In the genomic region with DNA sequence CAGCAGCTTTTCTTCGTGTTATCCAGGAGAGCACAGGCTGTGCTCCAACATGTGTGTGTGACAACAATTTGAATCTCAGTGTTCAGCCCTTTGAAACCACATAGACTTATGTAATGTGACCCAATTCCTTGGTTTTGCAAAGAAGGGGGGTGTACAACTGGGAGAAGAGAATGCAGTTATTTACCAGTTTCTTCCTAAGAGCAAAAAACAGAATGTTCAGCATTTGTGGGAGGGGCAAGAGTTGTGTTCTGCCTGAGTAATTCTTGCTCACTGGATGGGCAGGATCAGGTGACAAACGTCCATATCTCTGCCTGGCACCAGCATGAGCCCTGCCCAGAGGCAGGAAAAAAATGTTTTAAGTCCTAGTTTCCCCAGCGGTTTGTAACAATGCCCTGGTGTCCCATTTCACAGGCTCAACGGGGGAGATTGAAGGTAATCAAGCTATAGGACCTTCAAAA, we compare ENCODE assay signal across 8 cellular contexts.
DNase-seq lines count a peak whose midpoint lies in the region; ATAC-seq and TF ChIP-seq lines count a peak whose summit lies in the region.

No MANE protein-coding gene starts in this region.

- peaks cover 44% of the 10 kb centered on the region for H3K4me1 Mint-ChIP-seq in nephron progenitor cell

- ATAC-seq in body of pancreas = peak; percentile 96
- ATAC-seq in HG02678 (IDR thresholded peaks at IDR 0.05; ENCODE audit: unreplicated experiment) = no peak
- ATAC-seq in HG02763 (IDR thresholded peaks at IDR 0.05; ENCODE audit: unreplicated experiment) = no peak

- peaks cover 13% of the 10 kb centered on the region for H3K4me1 ChIP-seq in body of pancreas

- TF ChIP-seq EP300 in Ishikawa (IDR thresholded peaks at IDR 0.05; ENCODE audit: borderline replicate concordance) = peak; percentile 40; the same call in 1 of the 2 replicates

- TF ChIP-seq CTCF in body of pancreas (IDR thresholded peaks at IDR 0.05) = no peak
- no peak for TF ChIP-seq CTCF in nephron progenitor cell (IDR thresholded peaks at IDR 0.05)

- H3K9me3 ChIP-seq in body of pancreas = no peaks in the 10 kb centered on the region

- no peak overlapping the region for H3K4me3 ChIP-seq in body of pancreas

- WGBS in body of pancreas, 2 donors = 7 to 8% methylated on average over 2 to 4 of the region's 4 CpGs

- no peak overlapping the region for H3K27ac Mint-ChIP-seq in nephron progenitor cell

- TF ChIP-seq POLR2A in body of pancreas (IDR thresholded peaks at IDR 0.05) = no peak

- no peaks in the 10 kb centered on the region for H3K27me3 ChIP-seq in body of pancreas

- no peaks in the 10 kb centered on the region for H3K36me3 Mint-ChIP-seq in nephron progenitor cell (ENCODE audit: low read depth)

- H3K9me3 Mint-ChIP-seq in nephron progenitor cell = peaks cover 55% of the 10 kb centered on the region

- peaks cover 2% of the 10 kb centered on the region for H3K27me3 Mint-ChIP-seq in nephron progenitor cell (ENCODE audit: low read depth, poor library complexity)

- H3K27ac ChIP-seq in body of pancreas (peak overlapping the region in 3 of 4 donors; percentile 24 to 68 (median 66)), temporal lobe (ENCODE audit: low read depth, low read length) (peak overlapping the region; percentile 72)

- TF ChIP-seq RAD21 in Ishikawa (IDR thresholded peaks at IDR 0.05; ENCODE audit: low read depth) = no peak

- no peaks in the 10 kb centered on the region for H3K36me3 ChIP-seq in body of pancreas (replicated peaks in 1 of 2; ENCODE audit: insufficient read depth in 1 of 2, low read depth in 2 of 2)

- intact Hi-C loops in body of pancreas (cut with DNase I) = no loop called here

- no peak overlapping the region for H3K4me3 Mint-ChIP-seq in nephron progenitor cell

- DNase-seq in body of pancreas = peak; percentile 46 to 76 (median 70)
- DNase-seq in islet precursor cell = peak; percentile 46
- no peak for DNase-seq in nephron progenitor cell
- no peak for DNase-seq in OCI-M2 (lab: John Stamatoyannopoulos, UW; ENCODE audit: unreplicated experiment)

TF ChIP-seq in Ishikawa, 13 proteins besides CTCF, POLR2A, EP300 and RAD21:
- TF ChIP-seq TEAD4 (IDR thresholded peaks at IDR 0.05) (no peak; the same call in 1 of the 2 replicates), ZBTB7A (IDR thresholded peaks at IDR 0.05; ENCODE audit: low read depth) (no peak), YY1 (IDR thresholded peaks at IDR 0.05; ENCODE audit: low read depth) (no peak), CREB1 (IDR thresholded peaks at IDR 0.05; ENCODE audit: low read depth) (no peak), TAF1 (IDR thresholded peaks at IDR 0.05; ENCODE audit: low read depth) (no peak), TCF12 (IDR thresholded peaks at IDR 0.05; ENCODE audit: low read depth) (no peak), EGR1 (IDR thresholded peaks at IDR 0.05) (no peak), FOXM1 (IDR thresholded peaks at IDR 0.05; ENCODE audit: borderline replicate concordance, low read depth) (no peak), NFIC (IDR thresholded peaks at IDR 0.05) (peak; percentile 24; the same call in 1 of the 2 replicates), CEBPB (IDR thresholded peaks at IDR 0.05) (0 out of 2 replicates have a peak, but pooled peaks have one; percentile 8)
- TF ChIP-seq, protein P1, sequence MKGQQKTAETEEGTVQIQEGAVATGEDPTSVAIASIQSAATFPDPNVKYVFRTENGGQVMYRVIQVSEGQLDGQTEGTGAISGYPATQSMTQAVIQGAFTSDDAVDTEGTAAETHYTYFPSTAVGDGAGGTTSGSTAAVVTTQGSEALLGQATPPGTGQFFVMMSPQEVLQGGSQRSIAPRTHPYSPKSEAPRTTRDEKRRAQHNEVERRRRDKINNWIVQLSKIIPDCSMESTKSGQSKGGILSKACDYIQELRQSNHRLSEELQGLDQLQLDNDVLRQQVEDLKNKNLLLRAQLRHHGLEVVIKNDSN (IDR thresholded peaks at IDR 0.05) = peak; percentile 47
- TF ChIP-seq, protein P2, sequence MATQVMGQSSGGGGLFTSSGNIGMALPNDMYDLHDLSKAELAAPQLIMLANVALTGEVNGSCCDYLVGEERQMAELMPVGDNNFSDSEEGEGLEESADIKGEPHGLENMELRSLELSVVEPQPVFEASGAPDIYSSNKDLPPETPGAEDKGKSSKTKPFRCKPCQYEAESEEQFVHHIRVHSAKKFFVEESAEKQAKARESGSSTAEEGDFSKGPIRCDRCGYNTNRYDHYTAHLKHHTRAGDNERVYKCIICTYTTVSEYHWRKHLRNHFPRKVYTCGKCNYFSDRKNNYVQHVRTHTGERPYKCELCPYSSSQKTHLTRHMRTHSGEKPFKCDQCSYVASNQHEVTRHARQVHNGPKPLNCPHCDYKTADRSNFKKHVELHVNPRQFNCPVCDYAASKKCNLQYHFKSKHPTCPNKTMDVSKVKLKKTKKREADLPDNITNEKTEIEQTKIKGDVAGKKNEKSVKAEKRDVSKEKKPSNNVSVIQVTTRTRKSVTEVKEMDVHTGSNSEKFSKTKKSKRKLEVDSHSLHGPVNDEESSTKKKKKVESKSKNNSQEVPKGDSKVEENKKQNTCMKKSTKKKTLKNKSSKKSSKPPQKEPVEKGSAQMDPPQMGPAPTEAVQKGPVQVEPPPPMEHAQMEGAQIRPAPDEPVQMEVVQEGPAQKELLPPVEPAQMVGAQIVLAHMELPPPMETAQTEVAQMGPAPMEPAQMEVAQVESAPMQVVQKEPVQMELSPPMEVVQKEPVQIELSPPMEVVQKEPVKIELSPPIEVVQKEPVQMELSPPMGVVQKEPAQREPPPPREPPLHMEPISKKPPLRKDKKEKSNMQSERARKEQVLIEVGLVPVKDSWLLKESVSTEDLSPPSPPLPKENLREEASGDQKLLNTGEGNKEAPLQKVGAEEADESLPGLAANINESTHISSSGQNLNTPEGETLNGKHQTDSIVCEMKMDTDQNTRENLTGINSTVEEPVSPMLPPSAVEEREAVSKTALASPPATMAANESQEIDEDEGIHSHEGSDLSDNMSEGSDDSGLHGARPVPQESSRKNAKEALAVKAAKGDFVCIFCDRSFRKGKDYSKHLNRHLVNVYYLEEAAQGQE (IDR thresholded peaks at IDR 0.05; ENCODE audit: low read depth) = no peak
- TF ChIP-seq, protein P3, sequence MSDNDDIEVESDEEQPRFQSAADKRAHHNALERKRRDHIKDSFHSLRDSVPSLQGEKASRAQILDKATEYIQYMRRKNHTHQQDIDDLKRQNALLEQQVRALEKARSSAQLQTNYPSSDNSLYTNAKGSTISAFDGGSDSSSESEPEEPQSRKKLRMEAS (IDR thresholded peaks at IDR 0.05) = no peak

Comparison
In these comparisons a context has a peak if more than half of its experiments do, and no peak if none do; other contexts are left out.
1. DNase-seq: peak in body of pancreas (4 of 4) and islet precursor cell (single experiment); none in nephron progenitor cell (single experiment) and OCI-M2 (single experiment).